Comparison of ENCODE assay signal across 1 cellular context in genomic region chr19:10111405-10111811, GRCh38.
TF ChIP-seq lines count a peak whose summit lies in the region.

TSS of gene P2RY11 (plus strand) at chr19:10111693. CDS start at chr19:10111722, 29 bp downstream.

TF ChIP-seq in IMR-90, 13 proteins besides CTCF, POLR2A, EP300 and RAD21:
- TF ChIP-seq MXI1 (IDR thresholded peaks at IDR 0.05; ENCODE audit: borderline replicate concordance, low read depth, low read length) (no peak), MAZ (IDR thresholded peaks at IDR 0.05; ENCODE audit: borderline replicate concordance, low read depth, low read length) (no peak), FOS (IDR thresholded peaks at IDR 0.05; ENCODE audit: low read depth, low read length) (no peak), BHLHE40 (IDR thresholded peaks at IDR 0.05; ENCODE audit: low read depth, low read length) (no peak), USF2 (IDR thresholded peaks at IDR 0.05; ENCODE audit: low read depth, low read length) (no peak), RFX5 (IDR thresholded peaks at IDR 0.05; ENCODE audit: low read depth, low read length) (no peak), ELK1 (IDR thresholded peaks at IDR 0.05; ENCODE audit: borderline replicate concordance, low read depth, low read length) (no peak), SMC3 (IDR thresholded peaks at IDR 0.05; ENCODE audit: low read depth, low read length) (no peak), CHD1 (IDR thresholded peaks at IDR 0.05; ENCODE audit: low read depth, low read length) (no peak), RCOR1 (IDR thresholded peaks at IDR 0.05; ENCODE audit: insufficient replicate concordance, low read length) (no peak), MAFK (IDR thresholded peaks at IDR 0.05; ENCODE audit: low read depth, low read length) (no peak), NFE2L2 (IDR thresholded peaks at IDR 0.05; ENCODE audit: low read depth, low read length) (no peak)
